8 cellular contexts compared by ENCODE assay signal in genomic region chr7:29807179-29807841, GRCh38. TPM values are rescaled to one million over a fixed set of nuclear protein-coding genes. Genes with fewer than 3 reads are reported as not detected.
DNase-seq lines count a peak whose midpoint lies in the region; ATAC-seq lines count a peak whose summit lies in the region.

No MANE protein-coding gene starts in this region.

- peak; percentile 80 for ATAC-seq in Right ventricle myocardium superior (ENCODE audit: poor library complexity)

- intact Hi-C loops in Right ventricle myocardium superior (cut with DNase I): loop anchor here (10.0 kb wide), 1 partner anchor 53 kb away; no protein-coding TSS in a partner anchor

- no peaks in the 10 kb centered on the region for H3K9me3 ChIP-seq in neuron (ENCODE audit: low read length)

- H3K36me3 ChIP-seq in neuron (ENCODE audit: insufficient read depth, low read length): no peaks in the 10 kb centered on the region

- DNase-seq in AG08395 (ENCODE audit: low spot score): peak; percentile 8
- peak; percentile 15 for DNase-seq in RPMI7951 (ENCODE audit: low read depth)
- DNase-seq in Right ventricle myocardium superior: peak; percentile 65
- DNase-seq in effector CD4-positive, alpha-beta T cell: no peak
- DNase-seq in NCI-H2227 treated with DMSO at 0.1 percent for 48 hours (lab: John Stamatoyannopoulos, UW): no peak
- DNase-seq in MV-4-11 (lab: John Stamatoyannopoulos, UW): no peak
- no peak for DNase-seq in activated naive CD4-positive, alpha-beta T cell (lab: John Stamatoyannopoulos, UW)

- H3K27me3 ChIP-seq in neuron (ENCODE audit: insufficient read depth, low read length): peaks cover 67% of the 10 kb centered on the region

- H2AFZ ChIP-seq in neuron (ENCODE audit: low read depth, low read length): no peak overlapping the region

- H3K4me1 ChIP-seq in neuron (ENCODE audit: insufficient read depth, low read length): peaks cover 6% of the 10 kb centered on the region

- H3K4me3 ChIP-seq in neuron (ENCODE audit: low read length): peak overlapping the region; percentile 38

RNA-seq across cellular contexts. Expression of gene WIPF3, which starts 1.0 kb away (rescaled TPM):
- not detected in 2 replicates for total RNA-seq in RPMI7951 (2014; rRNA removed; shearing (Covaris generic))
- 5.5 TPM for total RNA-seq in Right ventricle myocardium superior

Comparison
In these comparisons a context has a peak if more than half of its experiments do, and no peak if none do; other contexts are left out.
1. DNase-seq: peak in AG08395 (single experiment), RPMI7951 (single experiment) and Right ventricle myocardium superior (single experiment); none in effector CD4-positive, alpha-beta T cell (single experiment), NCI-H2227 treated with DMSO at 0.1 percent for 48 hours (single experiment), MV-4-11 (single experiment) and activated naive CD4-positive, alpha-beta T cell (0 of 4).